ENCODE assay signal across 2 cellular contexts in the genomic region with DNA sequence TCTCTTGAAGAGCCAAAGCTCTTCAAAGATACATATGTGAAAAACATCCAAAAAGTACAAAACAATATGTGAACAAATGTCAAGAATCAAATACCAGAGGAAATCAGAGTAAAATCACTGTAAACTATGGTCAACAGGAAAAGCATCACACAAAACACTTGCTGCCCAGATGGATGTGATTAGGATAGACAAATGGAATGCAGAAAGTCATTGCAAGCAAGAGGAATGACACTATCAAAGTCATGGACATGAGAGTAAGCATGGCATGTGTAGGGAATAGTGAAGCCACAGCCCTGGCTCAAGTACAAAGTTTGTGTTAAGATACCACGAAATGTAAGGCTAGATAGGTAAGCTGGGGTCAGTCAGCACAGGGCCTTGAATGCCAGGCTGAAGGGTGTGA.
TF ChIP-seq lines count a peak whose summit lies in the region.

No MANE protein-coding gene starts in this region.

TF ChIP-seq in A549, 52 proteins besides CTCF, POLR2A, EP300 and RAD21:
- TF ChIP-seq ZFP36 (IDR thresholded peaks at IDR 0.05; ENCODE audit: borderline replicate concordance, partially characterized antibody) (no peak), FOSL2 (IDR thresholded peaks at IDR 0.05) (no peak), FOSL2 (CRISPR knock-in tag; IDR thresholded peaks at IDR 0.05) (no peak), RNF2 (IDR thresholded peaks at IDR 0.05; ENCODE audit: borderline replicate concordance, low read depth) (no peak), HOXA7 (CRISPR knock-in tag; IDR thresholded peaks at IDR 0.05) (no peak), NPAS2 (CRISPR knock-in tag; IDR thresholded peaks at IDR 0.05; ENCODE audit: borderline replicate concordance) (no peak), EHMT2 (IDR thresholded peaks at IDR 0.05; ENCODE audit: low read depth) (no peak), TP53 (CRISPR knock-in tag; IDR thresholded peaks at IDR 0.05) (no peak), FOSB (CRISPR knock-in tag; IDR thresholded peaks at IDR 0.05) (no peak), MAFK (IDR thresholded peaks at IDR 0.05; ENCODE audit: partially characterized antibody) (no peak), HDAC2 (IDR thresholded peaks at IDR 0.05) (no peak), MYC (IDR thresholded peaks at IDR 0.05; ENCODE audit: borderline replicate concordance, low read length) (no peak)
- TF ChIP-seq, protein P1, sequence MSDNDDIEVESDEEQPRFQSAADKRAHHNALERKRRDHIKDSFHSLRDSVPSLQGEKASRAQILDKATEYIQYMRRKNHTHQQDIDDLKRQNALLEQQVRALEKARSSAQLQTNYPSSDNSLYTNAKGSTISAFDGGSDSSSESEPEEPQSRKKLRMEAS (IDR thresholded peaks at IDR 0.05): no peak

TF ChIP-seq in IMR-90, 13 proteins besides CTCF, POLR2A, EP300 and RAD21:
- TF ChIP-seq MAZ (IDR thresholded peaks at IDR 0.05; ENCODE audit: borderline replicate concordance, low read depth, low read length) (no peak), RFX5 (IDR thresholded peaks at IDR 0.05; ENCODE audit: low read depth, low read length) (no peak), CHD1 (IDR thresholded peaks at IDR 0.05; ENCODE audit: low read depth, low read length) (no peak), MAFK (IDR thresholded peaks at IDR 0.05; ENCODE audit: low read depth, low read length) (no peak)
